Comparison of ENCODE assay signal across 19 cellular contexts in genomic region chr3:146851665-146852064, GRCh38.
DNase-seq lines count a peak whose midpoint lies in the region; ATAC-seq, FAIRE-seq and TF ChIP-seq lines count a peak whose summit lies in the region.
"Had no signal": no experiment of that assay in that cellular context is flagged by ENCODE, and none has a peak within 500 bp of the region (broad histone marks: within the 10 kb centered on the region; RNA-seq: fewer than 3 reads in every experiment).

No MANE protein-coding gene starts in this region.

- no peaks in the 10 kb centered on the region for H3K9me3 ChIP-seq in osteoblast (ENCODE audit: low read depth, low read length)
- H3K9me3 ChIP-seq: A549, Caco-2 had no signal

- no peaks in the 10 kb centered on the region for H3K27me3 Mint-ChIP-seq in stimulated activated memory B cell treated with anti-CD40 and anti-IgM and Interleukin-4, amounts not matched to agents 10 μg/mL and 1 μg/mL and 100 μg/mL, for 72 hours
- H3K27me3 Mint-ChIP-seq: CD4-positive, alpha-beta T cell had no signal

- DNase-seq in ELR (ENCODE audit: low read depth) = peak; percentile 9
- peak; percentile 22 for DNase-seq in osteoblast (ENCODE audit: insufficient read length, low spot score, missing footprints)
- DNase-seq in DMS53 treated with DMSO at 0.1 percent for 48 hours (lab: John Stamatoyannopoulos, UW; ENCODE audit: unreplicated experiment) = no peak
- DNase-seq in activated CD8-positive, alpha-beta memory T cell treated with anti-CD3 and anti-CD28 coated beads, Interleukin-2, amount 50 U/mL, for 4 hours = no peak
- DNase-seq in hypothalamus (lab: John Stamatoyannopoulos, UW) = no peak
- DNase-seq: AML-193; Caco-2; CD4-positive, alpha-beta T cell; DMS79; H9 had no signal

- no peak overlapping the region for H3K4me2 ChIP-seq in osteoblast (ENCODE audit: insufficient read depth, low read length)
- H3K4me2 ChIP-seq: A549 had no signal

- H3K27ac Mint-ChIP-seq in stimulated activated memory B cell treated with anti-CD40 and anti-IgM and Interleukin-4, amounts not matched to agents 10 μg/mL and 1 μg/mL and 100 μg/mL, for 72 hours = no peak overlapping the region
- H3K27ac Mint-ChIP-seq: CD4-positive, alpha-beta T cell had no signal

- no peaks in the 10 kb centered on the region for H4K20me1 ChIP-seq in osteoblast (ENCODE audit: insufficient read depth, low read length)

- H3K4me3 Mint-ChIP-seq in stimulated activated memory B cell treated with anti-CD40 and anti-IgM and Interleukin-4, amounts not matched to agents 10 μg/mL and 1 μg/mL and 100 μg/mL, for 72 hours = no peak overlapping the region
- H3K4me3 Mint-ChIP-seq: CD4-positive, alpha-beta T cell; H9 had no signal

- H3K4me1 ChIP-seq in osteoblast (ENCODE audit: insufficient read depth, low read length) = no peaks in the 10 kb centered on the region
- H3K4me1 ChIP-seq: A549, Caco-2 had no signal

- no peak overlapping the region for H2AFZ ChIP-seq in osteoblast (ENCODE audit: low read length)

- H3K4me3 ChIP-seq in osteoblast (ENCODE audit: insufficient read depth, low read length) = no peak overlapping the region
- H3K4me3 ChIP-seq: A549 had no signal

- H3K9me3 Mint-ChIP-seq in stimulated activated memory B cell treated with anti-CD40 and anti-IgM and Interleukin-4, amounts not matched to agents 10 μg/mL and 1 μg/mL and 100 μg/mL, for 72 hours = peaks cover 3% of the 10 kb centered on the region
- H3K9me3 Mint-ChIP-seq: H9 had no signal

- no peaks in the 10 kb centered on the region for H3K36me3 ChIP-seq in osteoblast (ENCODE audit: insufficient read depth, low read length)

- peak; percentile 36 for FAIRE-seq in colon (lab: Jason Lieb, UNC)
- FAIRE-seq: A549, D721Med, G401.6, GM12891, GM19239, H1 had no signal

- H3K36me3 Mint-ChIP-seq in stimulated activated memory B cell treated with anti-CD40 and anti-IgM and Interleukin-4, amounts not matched to agents 10 μg/mL and 1 μg/mL and 100 μg/mL, for 72 hours = no peaks in the 10 kb centered on the region

- H3K4me1 Mint-ChIP-seq in stimulated activated memory B cell treated with anti-CD40 and anti-IgM and Interleukin-4, amounts not matched to agents 10 μg/mL and 1 μg/mL and 100 μg/mL, for 72 hours = no peaks in the 10 kb centered on the region

- ATAC-seq in stimulated activated memory B cell treated with anti-CD40 and anti-IgM and Interleukin-4, amounts not matched to agents 10 μg/mL and 1 μg/mL and 100 μg/mL, for 72 hours = no peak
- ATAC-seq: A549 had no signal

- no peaks in the 10 kb centered on the region for H3K27me3 ChIP-seq in osteoblast (ENCODE audit: insufficient read depth, low read length)

- H3K27ac ChIP-seq in osteoblast (ENCODE audit: low read depth, low read length) = no peak overlapping the region
- H3K27ac ChIP-seq: A549, C4-2B had no signal

- no peak for TF ChIP-seq CTCF in osteoblast (IDR thresholded peaks at IDR 0.05; ENCODE audit: extremely low read depth, low read depth, low read length)

- H3K79me2 ChIP-seq in osteoblast (ENCODE audit: insufficient read depth, low read length) = no peaks in the 10 kb centered on the region

Comparison
In these comparisons a context has a peak if more than half of its experiments do, and no peak if none do; other contexts are left out.
1. DNase-seq: peak in ELR (single experiment) and osteoblast (single experiment); none in DMS53 treated with DMSO at 0.1 percent for 48 hours (single experiment), activated CD8-positive, alpha-beta memory T cell treated with anti-CD3 and anti-CD28 coated beads, Interleukin-2, amount 50 U/mL, for 4 hours (single experiment) and hypothalamus (0 of 51).